Comparison of ENCODE assay signal across 17 cellular contexts in the genomic region with DNA sequence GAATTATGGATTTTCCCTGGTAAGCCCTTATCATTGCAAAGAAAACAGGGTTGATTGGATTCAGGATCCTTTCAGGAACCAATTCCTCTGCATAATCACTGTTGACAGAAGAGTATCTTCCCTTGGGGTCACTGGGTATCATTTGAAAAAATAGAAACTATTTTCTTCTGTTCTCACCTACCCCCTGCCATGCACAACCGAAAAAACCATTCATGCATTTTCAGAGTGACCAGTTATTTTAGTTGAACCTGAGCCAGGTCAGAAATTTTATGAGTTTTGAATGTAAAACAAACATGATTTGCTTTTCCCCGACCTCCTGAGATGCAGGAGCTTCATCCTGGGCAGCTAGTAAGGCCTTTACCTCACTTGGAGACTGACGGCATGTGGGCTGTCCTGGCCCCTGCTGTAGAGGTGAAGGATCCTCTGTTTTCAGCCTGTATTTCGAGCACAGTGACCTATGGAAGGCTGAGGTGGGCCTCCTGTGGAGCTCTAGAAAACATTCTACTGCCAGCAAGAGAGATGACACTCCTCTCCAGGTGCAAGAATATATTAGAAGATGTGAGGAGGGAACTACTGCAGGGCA. TPM values are rescaled to one million over a fixed set of nuclear protein-coding genes. Genes with fewer than 3 reads are reported as not detected.
"Had no signal": no experiment of that assay in that cellular context is flagged by ENCODE, and none has a peak within 500 bp of the region (broad histone marks: within the 10 kb centered on the region; RNA-seq: fewer than 3 reads in every experiment).

No MANE protein-coding gene starts in this region.

- H3K36me3 ChIP-seq: pancreas had no signal

- H3K4me3 ChIP-seq: hepatocyte, pancreas had no signal

- DNase-seq: erythroblast; foreskin keratinocyte; head of caudate nucleus; mesendoderm; naive B cell; occipital lobe; pancreas; right cardiac atrium; small intestine; stimulated activated CD4-positive, alpha-beta T cell treated with anti-CD3 and anti-CD28 coated beads, Interleukin-2, amount 100 ng/mL, for 48 hours; stimulated activated naive CD4-positive, alpha-beta T cell treated with Interleukin-2 at 50 U/mL for 16 hours; trophoblast cell had no signal

- FAIRE-seq: endothelial cell of umbilical vein, pancreas, small intestine had no signal

- H3K4me1 Mint-ChIP-seq: naive B cell, nephron had no signal

- H3K27me3 Mint-ChIP-seq: dendritic cell treated with granulocyte-macrophage colony-stimulating factor and Interleukin-4, amounts not matched to agents 40 ng/mL and 50 ng/mL, for 4 days; progenitor cell of endocrine pancreas had no signal

- H3K27ac Mint-ChIP-seq: dendritic cell treated with granulocyte-macrophage colony-stimulating factor and Interleukin-4, amounts not matched to agents 40 ng/mL and 50 ng/mL, for 4 days; naive B cell; nephron; progenitor cell of endocrine pancreas had no signal

- H3K4me1 ChIP-seq: foreskin keratinocyte had no signal

- H3K27me3 ChIP-seq: foreskin keratinocyte, hepatocyte, pancreas had no signal

- H3K9me3 Mint-ChIP-seq: dendritic cell treated with granulocyte-macrophage colony-stimulating factor and Interleukin-4, amounts not matched to agents 40 ng/mL and 50 ng/mL, for 4 days; naive B cell; nephron had no signal

- H3K27ac ChIP-seq: foreskin keratinocyte, hepatocyte, pancreas had no signal

- ATAC-seq: foreskin keratinocyte, pancreas, right cardiac atrium had no signal

- H3K9me3 ChIP-seq: pancreas had no signal

- H3K4me3 Mint-ChIP-seq: dendritic cell treated with granulocyte-macrophage colony-stimulating factor and Interleukin-4, amounts not matched to agents 40 ng/mL and 50 ng/mL, for 4 days; naive B cell; nephron had no signal

- H3K36me3 Mint-ChIP-seq: naive B cell had no signal

RNA-seq across cellular contexts. Expression of gene TMEM178B, which starts 30.1 kb away (rescaled TPM):
- total RNA-seq: endothelial cell of umbilical vein, foreskin keratinocyte had no signal
- polyA plus RNA-seq: endothelial cell of umbilical vein, foreskin keratinocyte had no signal
